In genomic region chr17:68172461-68172954, GRCh38 we compare ENCODE assay signal across 8 cellular contexts.
DNase-seq lines count a peak whose midpoint lies in the region; ATAC-seq and TF ChIP-seq lines count a peak whose summit lies in the region.

No MANE protein-coding gene starts in this region.

- no peaks in the 10 kb centered on the region for H3K4me1 ChIP-seq in effector memory CD4-positive, alpha-beta T cell (ENCODE audit: control insufficient read depth, insufficient read depth, low read length, poor library complexity, severe bottlenecking)
- no peaks in the 10 kb centered on the region for H3K4me1 ChIP-seq in mucosa of descending colon (ENCODE audit: low read depth)

- ATAC-seq in HG03066 (IDR thresholded peaks at IDR 0.05; ENCODE audit: low read depth, unreplicated experiment): peak; percentile 58
- peak; percentile 88 for ATAC-seq in mucosa of descending colon
- no peak for ATAC-seq in HG03469 (IDR thresholded peaks at IDR 0.05; ENCODE audit: unreplicated experiment)

- TF ChIP-seq CTCF in mucosa of descending colon (IDR thresholded peaks at IDR 0.05): peak; percentile 95

- no peaks in the 10 kb centered on the region for H3K36me3 ChIP-seq in effector memory CD4-positive, alpha-beta T cell (ENCODE audit: control insufficient read depth, insufficient read depth, low read length)
- no peaks in the 10 kb centered on the region for H3K36me3 ChIP-seq in mucosa of descending colon (ENCODE audit: low read depth)

- H3K36me3 Mint-ChIP-seq in activated CD4-positive, alpha-beta memory T cell treated with anti-CD3 and anti-CD28 coated beads for 36 hours: no peaks in the 10 kb centered on the region

- peaks cover 16% of the 10 kb centered on the region for H3K4me1 Mint-ChIP-seq in activated CD4-positive, alpha-beta memory T cell treated with anti-CD3 and anti-CD28 coated beads for 36 hours (ENCODE audit: low read depth)

- H3K9me3 Mint-ChIP-seq in activated CD4-positive, alpha-beta memory T cell treated with anti-CD3 and anti-CD28 coated beads for 36 hours: no peaks in the 10 kb centered on the region

- POLR2A ChIA-PET in activated CD4-positive, alpha-beta memory T cell treated with anti-CD3 and anti-CD28 coated beads for 36 hours (lab: Charles Lee): no interaction called here

- no peak overlapping the region for H3K27ac ChIP-seq in effector memory CD4-positive, alpha-beta T cell (ENCODE audit: insufficient read depth, low read length, poor library complexity, severe bottlenecking)

- CTCF ChIA-PET in activated CD4-positive, alpha-beta memory T cell treated with anti-CD3 and anti-CD28 coated beads for 36 hours (lab: Charles Lee): interaction anchor here (0.6 to 2.8 kb wide), 33 partner anchors 9 to 308 kb away, joined by 3 to 55 read pairs (median 5); partner anchors contain the start of genes AMZ2 and WIPI1

- no peaks in the 10 kb centered on the region for H3K27me3 ChIP-seq in effector memory CD4-positive, alpha-beta T cell (replicated peaks; ENCODE audit: control insufficient read depth, insufficient read depth, low read length, poor library complexity, severe bottlenecking)

- DNase-seq in ELR (ENCODE audit: low read depth): peak; percentile 77
- peak; percentile 29 for DNase-seq in NCI-H526 treated with DMSO at 0.1 percent for 48 hours (lab: John Stamatoyannopoulos, UW)
- DNase-seq in activated CD4-positive, alpha-beta memory T cell treated with anti-CD3 and anti-CD28 coated beads for 36 hours: peak; percentile 83
- peak; percentile 54 to 67 (median 61) for DNase-seq in effector memory CD4-positive, alpha-beta T cell
- DNase-seq in mucosa of descending colon: peak; percentile 64 to 86 (median 80)
- peak; percentile 57 for DNase-seq in stimulated activated CD8-positive, alpha-beta memory T cell treated with anti-CD3 and anti-CD28 coated beads, Interleukin-4, amount 100 ng/mL, for 24 hours (ENCODE audit: low read depth)

- no peaks in the 10 kb centered on the region for H3K9me3 ChIP-seq in effector memory CD4-positive, alpha-beta T cell (ENCODE audit: control insufficient read depth, low read length)
- no peaks in the 10 kb centered on the region for H3K9me3 ChIP-seq in mucosa of descending colon

- no peak overlapping the region for H3K4me3 ChIP-seq in effector memory CD4-positive, alpha-beta T cell (ENCODE audit: insufficient read depth, low read depth, low read length, poor library complexity, severe bottlenecking)
- no peak overlapping the region for H3K4me3 ChIP-seq in mucosa of descending colon

- H3K4me3 Mint-ChIP-seq in activated CD4-positive, alpha-beta memory T cell treated with anti-CD3 and anti-CD28 coated beads for 36 hours: no peak overlapping the region

- H3K27me3 Mint-ChIP-seq in activated CD4-positive, alpha-beta memory T cell treated with anti-CD3 and anti-CD28 coated beads for 36 hours: no peaks in the 10 kb centered on the region

- intact Hi-C loops in activated CD4-positive, alpha-beta memory T cell treated with anti-CD3 and anti-CD28 coated beads for 36 hours (cut with micrococcal nuclease): loop anchor here (1.0 to 2.0 kb wide), 3 partner anchors 28 to 291 kb away; no protein-coding TSS in a partner anchor
- intact Hi-C loops in mucosa of descending colon (cut with DNase I, micrococcal nuclease): no loop called here

- no peak overlapping the region for H3K27ac Mint-ChIP-seq in activated CD4-positive, alpha-beta memory T cell treated with anti-CD3 and anti-CD28 coated beads for 36 hours

Comparison
In these comparisons a context has a peak if more than half of its experiments do, and no peak if none do; other contexts are left out.
1. DNase-seq: peak in every context shown above with its lines; median percentile 83 in activated CD4-positive, alpha-beta memory T cell treated with anti-CD3 and anti-CD28 coated beads for 36 hours; 80 in mucosa of descending colon; 77 in ELR; 61 in effector memory CD4-positive, alpha-beta T cell; 57 in stimulated activated CD8-positive, alpha-beta memory T cell treated with anti-CD3 and anti-CD28 coated beads, Interleukin-4, amount 100 ng/mL, for 24 hours; 29 in NCI-H526 treated with DMSO at 0.1 percent for 48 hours.